ENCODE assay signal across 10 cellular contexts in the genomic region with DNA sequence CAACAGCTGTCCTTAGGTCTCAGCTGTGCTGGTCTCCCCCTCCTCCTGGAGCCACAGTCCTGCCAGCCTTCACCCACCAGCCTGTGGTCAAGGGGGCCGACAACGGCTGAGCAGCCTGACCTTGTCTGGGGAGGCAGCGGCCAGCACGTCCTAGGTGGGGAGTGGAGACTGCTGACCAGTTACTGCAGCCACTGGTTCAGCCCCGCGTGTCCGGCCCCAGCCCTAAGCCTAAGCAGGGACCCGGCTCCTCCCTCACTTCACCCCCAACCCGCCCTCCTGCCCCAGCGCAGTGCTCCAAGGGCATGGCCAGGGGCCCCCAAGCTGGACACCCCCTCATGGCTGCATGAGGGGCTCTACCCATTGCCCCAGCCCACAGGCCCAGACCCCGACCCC.
DNase-seq lines count a peak whose midpoint lies in the region; ATAC-seq and TF ChIP-seq lines count a peak whose summit lies in the region.
"Had no signal": no experiment of that assay in that cellular context is flagged by ENCODE, and none has a peak within 500 bp of the region (broad histone marks: within the 10 kb centered on the region; RNA-seq: fewer than 3 reads in every experiment).

No MANE protein-coding gene starts in this region.

- H3K4me1 ChIP-seq in heart right ventricle (peaks cover 34 to 73% (median 54%) of the 10 kb centered on the region in 9 donors), sigmoid colon (peaks cover 0 to 68% (median 63%) of the 10 kb centered on the region in 4 donors), colonic mucosa (peaks cover 7% of the 10 kb centered on the region)

- DNase-seq in stimulated activated naive CD8-positive, alpha-beta T cell treated with anti-CD3 and anti-CD28 coated beads, Interleukin-15, Interleukin-2, amounts not matched to agents 100 U/mL and 50 U/mL, for 24 hours = peak; percentile 10
- DNase-seq in stimulated activated naive CD8-positive, alpha-beta T cell treated with anti-CD3 and anti-CD28 coated beads, Interleukin-15, amount 100 ng/mL, for 72 hours = no peak
- DNase-seq in heart right ventricle (no peak), sigmoid colon (peak; percentile 76), ecto neural progenitor cell (ENCODE audit: low spot score) (no peak), cerebellar cortex (ENCODE audit: low spot score) (no peak), NCI-H187 (lab: John Stamatoyannopoulos, UW) (no peak), colonic mucosa (no peak)
- DNase-seq: GDM1 had no signal

- H3K27me3 Mint-ChIP-seq in stimulated activated naive CD8-positive, alpha-beta T cell treated with anti-CD3 and anti-CD28 coated beads, Interleukin-15, amount 100 ng/mL, for 72 hours = no peaks in the 10 kb centered on the region

- H3K9me3 ChIP-seq in heart right ventricle = no peaks in the 10 kb centered on the region
- H3K9me3 ChIP-seq in sigmoid colon = no peaks in the 10 kb centered on the region
- H3K9me3 ChIP-seq in colonic mucosa = no peaks in the 10 kb centered on the region
- H3K9me3 ChIP-seq: psoas muscle had no signal

- H3K27ac Mint-ChIP-seq in stimulated activated naive CD8-positive, alpha-beta T cell treated with anti-CD3 and anti-CD28 coated beads, Interleukin-15, amount 100 ng/mL, for 72 hours = no peak overlapping the region

- intact Hi-C loops in heart right ventricle (cut with DNase I) = loop anchor here in 9 of 10 donors (2.0 to 10.0 kb wide), 6 partner anchors 73 to 117 kb away; a partner anchor contains a TSS
- intact Hi-C loops in sigmoid colon (cut with DNase I) = loop anchor here (5.0 kb wide), 2 partner anchors 35 to 70 kb away; no protein-coding TSS in a partner anchor
- intact Hi-C loops in colonic mucosa (cut with DNase I) = no loop called here

- H3K36me3 ChIP-seq in heart right ventricle (peaks cover 0 to 28% (median 19%) of the 10 kb centered on the region in 9 donors), sigmoid colon (peaks cover 0 to 22% (median 12%) of the 10 kb centered on the region in 4 donors), colonic mucosa (peaks cover 5% of the 10 kb centered on the region)

- TF ChIP-seq EP300 in sigmoid colon (IDR thresholded peaks at IDR 0.05) = no peak

- H3K4me3 Mint-ChIP-seq in stimulated activated naive CD8-positive, alpha-beta T cell treated with anti-CD3 and anti-CD28 coated beads, Interleukin-15, amount 100 ng/mL, for 72 hours = peak overlapping the region in 1 of 2 donors; percentile 33

- no peak for ATAC-seq in stimulated activated naive CD8-positive, alpha-beta T cell treated with anti-CD3 and anti-CD28 coated beads, Interleukin-15, Interleukin-2, amounts not matched to agents 100 U/mL and 50 U/mL, for 24 hours
- no peak for ATAC-seq in stimulated activated naive CD8-positive, alpha-beta T cell treated with anti-CD3 and anti-CD28 coated beads, Interleukin-15, amount 100 ng/mL, for 72 hours
- peak in 4 of 8 donors; percentile 2 to 19 (median 8) for ATAC-seq in heart right ventricle

- TF ChIP-seq POLR2A in sigmoid colon (IDR thresholded peaks at IDR 0.05) = no peak

- peaks cover 59% of the 10 kb centered on the region for H3K4me1 Mint-ChIP-seq in stimulated activated naive CD8-positive, alpha-beta T cell treated with anti-CD3 and anti-CD28 coated beads, Interleukin-15, amount 100 ng/mL, for 72 hours

- H3K27ac ChIP-seq in heart right ventricle (peak overlapping the region; percentile 22 to 96 (median 91)), sigmoid colon (peak overlapping the region; percentile 91 to 96 (median 93)), colonic mucosa (no peak overlapping the region)

- H3K4me3 ChIP-seq in heart right ventricle = no peak overlapping the region
- H3K4me3 ChIP-seq in sigmoid colon = no peak overlapping the region
- H3K4me3 ChIP-seq in colonic mucosa = no peak overlapping the region
- H3K4me3 ChIP-seq: psoas muscle had no signal

- H3K9ac ChIP-seq in colonic mucosa (ENCODE audit: low read depth in 2 of 2, low read length in 2 of 2) = no peak overlapping the region

- WGBS in heart right ventricle, 2 donors = 46 to 61% methylated on average over 11 of the region's 11 CpGs
- WGBS in sigmoid colon, 2 donors = 48 to 58% methylated on average over 11 of the region's 11 CpGs

- peaks cover 0 to 20% (median 0%) of the 10 kb centered on the region in 7 donors for H3K27me3 ChIP-seq in heart right ventricle
- no peaks in the 10 kb centered on the region for H3K27me3 ChIP-seq in sigmoid colon
- H3K27me3 ChIP-seq in colonic mucosa = peaks cover 4% of the 10 kb centered on the region

- H3K9me3 Mint-ChIP-seq in stimulated activated naive CD8-positive, alpha-beta T cell treated with anti-CD3 and anti-CD28 coated beads, Interleukin-15, amount 100 ng/mL, for 72 hours = no peaks in the 10 kb centered on the region

- TF ChIP-seq CTCF in heart right ventricle (IDR thresholded peaks at IDR 0.05) = no peak
- no peak for TF ChIP-seq CTCF in sigmoid colon (IDR thresholded peaks at IDR 0.05)
- TF ChIP-seq CTCF in colonic mucosa (IDR thresholded peaks at IDR 0.05) = no peak

Comparison
In these comparisons a context has a peak if more than half of its experiments do, and no peak if none do; other contexts are left out.
1. DNase-seq: peak in stimulated activated naive CD8-positive, alpha-beta T cell treated with anti-CD3 and anti-CD28 coated beads, Interleukin-15, Interleukin-2, amounts not matched to agents 100 U/mL and 50 U/mL, for 24 hours (single experiment) and sigmoid colon (single experiment); none in stimulated activated naive CD8-positive, alpha-beta T cell treated with anti-CD3 and anti-CD28 coated beads, Interleukin-15, amount 100 ng/mL, for 72 hours (0 of 2), heart right ventricle (0 of 2), ecto neural progenitor cell (single experiment), cerebellar cortex (single experiment), NCI-H187 (0 of 2) and colonic mucosa (single experiment).